ENCODE assay signal across 2 cellular contexts in the genomic region with DNA sequence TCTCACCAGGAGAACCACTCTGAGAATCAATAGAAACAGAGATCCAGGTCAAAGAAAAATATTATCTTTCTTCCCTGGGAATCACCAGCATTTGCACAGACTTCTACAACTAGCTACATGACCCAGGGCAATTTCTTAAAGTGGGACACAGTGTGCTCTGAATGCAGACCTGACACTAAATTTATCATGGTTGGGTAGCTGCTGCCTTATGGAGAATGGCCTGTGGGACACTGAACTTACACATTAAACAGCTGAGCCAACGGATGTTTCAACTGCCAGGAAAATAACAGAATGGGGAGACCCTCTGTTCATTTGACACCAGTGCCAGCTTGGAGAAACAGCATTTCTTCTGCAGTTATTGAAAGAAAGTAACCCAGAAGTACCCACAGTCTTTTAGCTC.
TF ChIP-seq lines count a peak whose summit lies in the region.

No MANE protein-coding gene starts in this region.

TF ChIP-seq in liver, 16 proteins besides CTCF, POLR2A, EP300 and RAD21:
- TF ChIP-seq HNF4A (conservative IDR thresholded peaks at IDR 0.05), result no peak
- no peak for TF ChIP-seq REST (IDR thresholded peaks at IDR 0.05)
- TF ChIP-seq ZBTB33 (IDR thresholded peaks at IDR 0.05), result no peak
- TF ChIP-seq RXRA (IDR thresholded peaks at IDR 0.05), result peak; percentile 68 to 69
- peak; percentile 34 for TF ChIP-seq SP1 (IDR thresholded peaks at IDR 0.05)
- no peak for TF ChIP-seq FOXA1 (IDR thresholded peaks at IDR 0.05)
- no peak for TF ChIP-seq HNF4G (IDR thresholded peaks at IDR 0.05)

TF ChIP-seq in HepG2, 621 proteins besides CTCF, POLR2A, EP300 and RAD21:
- no peak for TF ChIP-seq POGZ (CRISPR knock-in tag; IDR thresholded peaks at IDR 0.05)
- TF ChIP-seq ZFP36L1 (CRISPR knock-in tag; IDR thresholded peaks at IDR 0.05), result no peak
- TF ChIP-seq RELA (CRISPR knock-in tag; IDR thresholded peaks at IDR 0.05), result no peak
- no peak for TF ChIP-seq CBX1 (IDR thresholded peaks at IDR 0.05; ENCODE audit: low read depth)
- TF ChIP-seq ATM (IDR thresholded peaks at IDR 0.05; ENCODE audit: borderline replicate concordance), result no peak
- TF ChIP-seq, protein P1, sequence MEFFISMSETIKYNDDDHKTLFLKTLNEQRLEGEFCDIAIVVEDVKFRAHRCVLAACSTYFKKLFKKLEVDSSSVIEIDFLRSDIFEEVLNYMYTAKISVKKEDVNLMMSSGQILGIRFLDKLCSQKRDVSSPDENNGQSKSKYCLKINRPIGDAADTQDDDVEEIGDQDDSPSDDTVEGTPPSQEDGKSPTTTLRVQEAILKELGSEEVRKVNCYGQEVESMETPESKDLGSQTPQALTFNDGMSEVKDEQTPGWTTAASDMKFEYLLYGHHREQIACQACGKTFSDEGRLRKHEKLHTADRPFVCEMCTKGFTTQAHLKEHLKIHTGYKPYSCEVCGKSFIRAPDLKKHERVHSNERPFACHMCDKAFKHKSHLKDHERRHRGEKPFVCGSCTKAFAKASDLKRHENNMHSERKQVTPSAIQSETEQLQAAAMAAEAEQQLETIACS (CRISPR knock-in tag; IDR thresholded peaks at IDR 0.05), result no peak
- no peak for TF ChIP-seq STAT5B (CRISPR knock-in tag; IDR thresholded peaks at IDR 0.05)
- TF ChIP-seq ZNF331 (CRISPR knock-in tag; IDR thresholded peaks at IDR 0.05), result no peak
- no peak for TF ChIP-seq TOE1 (CRISPR knock-in tag; IDR thresholded peaks at IDR 0.05)
- TF ChIP-seq ARHGAP35 (CRISPR knock-in tag; IDR thresholded peaks at IDR 0.05; ENCODE audit: borderline replicate concordance), result no peak
- TF ChIP-seq PITX1 (CRISPR knock-in tag; IDR thresholded peaks at IDR 0.05), result no peak
- no peak for TF ChIP-seq ZNF282 (IDR thresholded peaks at IDR 0.05; ENCODE audit: partially characterized antibody)
- TF ChIP-seq ZNF713 (CRISPR knock-in tag; IDR thresholded peaks at IDR 0.05), result no peak
- no peak for TF ChIP-seq SNAPC2 (CRISPR knock-in tag; IDR thresholded peaks at IDR 0.05)
- TF ChIP-seq, protein P2, sequence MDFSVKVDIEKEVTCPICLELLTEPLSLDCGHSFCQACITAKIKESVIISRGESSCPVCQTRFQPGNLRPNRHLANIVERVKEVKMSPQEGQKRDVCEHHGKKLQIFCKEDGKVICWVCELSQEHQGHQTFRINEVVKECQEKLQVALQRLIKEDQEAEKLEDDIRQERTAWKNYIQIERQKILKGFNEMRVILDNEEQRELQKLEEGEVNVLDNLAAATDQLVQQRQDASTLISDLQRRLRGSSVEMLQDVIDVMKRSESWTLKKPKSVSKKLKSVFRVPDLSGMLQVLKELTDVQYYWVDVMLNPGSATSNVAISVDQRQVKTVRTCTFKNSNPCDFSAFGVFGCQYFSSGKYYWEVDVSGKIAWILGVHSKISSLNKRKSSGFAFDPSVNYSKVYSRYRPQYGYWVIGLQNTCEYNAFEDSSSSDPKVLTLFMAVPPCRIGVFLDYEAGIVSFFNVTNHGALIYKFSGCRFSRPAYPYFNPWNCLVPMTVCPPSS (IDR thresholded peaks at IDR 0.05), result no peak
- TF ChIP-seq REL (CRISPR knock-in tag; conservative IDR thresholded peaks at IDR 0.05), result no peak
- TF ChIP-seq, protein P3, sequence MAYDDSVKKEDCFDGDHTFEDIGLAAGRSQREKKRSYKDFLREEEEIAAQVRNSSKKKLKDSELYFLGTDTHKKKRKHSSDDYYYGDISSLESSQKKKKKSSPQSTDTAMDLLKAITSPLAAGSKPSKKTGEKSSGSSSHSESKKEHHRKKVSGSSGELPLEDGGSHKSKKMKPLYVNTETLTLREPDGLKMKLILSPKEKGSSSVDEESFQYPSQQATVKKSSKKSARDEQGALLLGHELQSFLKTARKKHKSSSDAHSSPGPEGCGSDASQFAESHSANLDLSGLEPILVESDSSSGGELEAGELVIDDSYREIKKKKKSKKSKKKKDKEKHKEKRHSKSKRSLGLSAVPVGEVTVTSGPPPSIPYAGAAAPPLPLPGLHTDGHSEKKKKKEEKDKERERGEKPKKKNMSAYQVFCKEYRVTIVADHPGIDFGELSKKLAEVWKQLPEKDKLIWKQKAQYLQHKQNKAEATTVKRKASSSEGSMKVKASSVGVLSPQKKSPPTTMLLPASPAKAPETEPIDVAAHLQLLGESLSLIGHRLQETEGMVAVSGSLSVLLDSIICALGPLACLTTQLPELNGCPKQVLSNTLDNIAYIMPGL (CRISPR knock-in tag; IDR thresholded peaks at IDR 0.05; ENCODE audit: borderline replicate concordance in 1 of 2, low read depth in 1 of 2), result no peak
